1 cellular context compared by ENCODE assay signal in genomic region chr12:47207005-47207717, GRCh38.
TF ChIP-seq lines count a peak whose summit lies in the region.

No MANE protein-coding gene starts in this region.

TF ChIP-seq in K562, 482 proteins besides CTCF, POLR2A, EP300 and RAD21 (continued from another document and continues in another):
- TF ChIP-seq CREB3 (tag; conservative IDR thresholded peaks at IDR 0.05; ENCODE audit: low read depth) (peak; percentile 66; the same call in 1 of the 2 replicates), CHAMP1 (IDR thresholded peaks at IDR 0.05) (no peak), ARID1B (IDR thresholded peaks at IDR 0.05) (peak; percentile 81), ZNF507 (tag; conservative IDR thresholded peaks at IDR 0.05) (no peak), DACH1 (IDR thresholded peaks at IDR 0.05; ENCODE audit: partially characterized antibody) (no peak), DMBX1 (CRISPR knock-in tag; IDR thresholded peaks at IDR 0.05; ENCODE audit: borderline replicate concordance) (peak; percentile 49; the same call in 1 of the 2 replicates), CLOCK (CRISPR knock-in tag; IDR thresholded peaks at IDR 0.05; ENCODE audit: borderline replicate concordance) (no peak), NR0B1 (IDR thresholded peaks at IDR 0.05; ENCODE audit: partially characterized antibody) (no peak), KLF6 (CRISPR knock-in tag; IDR thresholded peaks at IDR 0.05; ENCODE audit: borderline replicate concordance) (peak; percentile 18; the same call in 1 of the 2 replicates), BHLHE40 (IDR thresholded peaks at IDR 0.05; ENCODE audit: low read length) (peak; percentile 53), XRCC5 (IDR thresholded peaks at IDR 0.05; ENCODE audit: low read depth, low read length) (no peak), TFE3 (CRISPR knock-in tag; IDR thresholded peaks at IDR 0.05) (no peak), POU5F1 (IDR thresholded peaks at IDR 0.05; ENCODE audit: borderline replicate concordance, low read depth, low read length, partially characterized antibody) (no peak), SMARCA5 (IDR thresholded peaks at IDR 0.05) (no peak), SMARCA4 (IDR thresholded peaks at IDR 0.05) (peak; percentile 59), ZSCAN29 (IDR thresholded peaks at IDR 0.05) (no peak), PYGO2 (tag; IDR thresholded peaks at IDR 0.05) (no peak), IRF1 (CRISPR knock-in tag; IDR thresholded peaks at IDR 0.05; ENCODE audit: borderline replicate concordance) (no peak), CHD7 (IDR thresholded peaks at IDR 0.05; ENCODE audit: low read depth, low read length) (no peak), MYNN (IDR thresholded peaks at IDR 0.05) (peak; percentile 66), MYNN (CRISPR knock-in tag; IDR thresholded peaks at IDR 0.05) (no peak), ZNF12 (CRISPR knock-in tag; IDR thresholded peaks at IDR 0.05) (no peak), PPARD (CRISPR knock-in tag; IDR thresholded peaks at IDR 0.05) (no peak), XRCC4 (IDR thresholded peaks at IDR 0.05; ENCODE audit: extremely low read depth, insufficient read depth, insufficient read length) (no peak), POLR2H (tag; IDR thresholded peaks at IDR 0.05; ENCODE audit: low read depth) (no peak), HNRNPL (IDR thresholded peaks at IDR 0.05; ENCODE audit: low read depth, low read length) (0 out of 2 replicates have a peak, but pooled peaks have one; percentile 42), CBX1 (IDR thresholded peaks at IDR 0.05; ENCODE audit: low read depth) (no peak), ZNF263 (CRISPR knock-in tag; IDR thresholded peaks at IDR 0.05; ENCODE audit: borderline replicate concordance) (no peak), FIP1L1 (IDR thresholded peaks at IDR 0.05; ENCODE audit: low read depth, low read length, poor library complexity, severe bottlenecking) (no peak), RBM22 (IDR thresholded peaks at IDR 0.05; ENCODE audit: low read depth, low read length, poor library complexity, severe bottlenecking) (no peak), ETV1 (tag; conservative IDR thresholded peaks at IDR 0.05; ENCODE audit: low read depth) (0 out of 2 replicates have a peak, but pooled peaks have one; percentile 38), TEAD1 (CRISPR knock-in tag; IDR thresholded peaks at IDR 0.05) (0 out of 4 replicates have a peak, but pooled peaks of 1 of the 2 experiments have one; percentile 18), ZNF324 (CRISPR knock-in tag; IDR thresholded peaks at IDR 0.05) (no peak), ZBTB2 (IDR thresholded peaks at IDR 0.05) (peak; percentile 32; the same call in 1 of the 2 replicates), SREBF1 (IDR thresholded peaks at IDR 0.05; ENCODE audit: borderline replicate concordance, low read depth, low read length) (no peak), TEAD4 (IDR thresholded peaks at IDR 0.05; ENCODE audit: low read length) (peak; percentile 66), TEAD4 (CRISPR knock-in tag; IDR thresholded peaks at IDR 0.05; ENCODE audit: borderline replicate concordance) (no peak)
